ENCODE assay signal across 9 cellular contexts in the genomic region with DNA sequence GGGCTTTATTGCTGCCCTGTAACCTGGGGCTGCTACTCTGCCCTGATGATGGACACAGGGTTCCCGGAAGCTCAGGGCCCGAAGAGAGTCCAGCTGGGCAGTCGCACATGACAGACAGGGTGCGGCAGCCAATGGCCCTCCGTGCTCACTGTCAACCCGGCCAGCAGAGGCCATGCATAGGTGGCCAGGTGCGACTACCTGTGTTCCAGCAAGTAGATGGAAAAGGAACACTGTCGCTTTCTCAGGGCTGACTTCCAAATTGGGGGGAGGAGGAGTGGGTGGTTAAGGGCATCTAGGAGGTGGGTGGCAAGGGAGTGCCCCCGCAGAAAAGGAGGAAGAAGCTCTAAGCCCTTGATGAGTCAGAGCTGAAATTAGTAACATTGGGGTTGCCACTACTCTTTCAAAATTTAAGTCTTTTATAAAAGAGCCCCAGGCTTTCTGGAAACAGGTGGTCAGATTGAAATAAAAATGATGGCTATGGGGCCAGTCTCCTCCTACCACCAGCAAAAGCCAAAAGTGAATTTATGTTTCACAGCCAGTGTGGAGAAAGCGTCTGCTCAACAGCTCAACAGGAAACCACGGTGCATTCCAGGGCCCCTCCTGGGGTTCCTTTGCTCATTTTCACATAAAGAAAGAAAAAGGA. TPM values are rescaled to one million over a fixed set of nuclear protein-coding genes. Genes with fewer than 3 reads are reported as not detected.
DNase-seq lines count a peak whose midpoint lies in the region; ATAC-seq and TF ChIP-seq lines count a peak whose summit lies in the region.
"Had no signal": no experiment of that assay in that cellular context is flagged by ENCODE, and none has a peak within 500 bp of the region (broad histone marks: within the 10 kb centered on the region; RNA-seq: fewer than 3 reads in every experiment).

No MANE protein-coding gene starts in this region.

- DNase-seq in astrocyte of the cerebellum (ENCODE audit: low read depth) = peak; percentile 89
- DNase-seq in psoas muscle = no peak
- no peak for DNase-seq in NCI-H1105 (lab: John Stamatoyannopoulos, UW)
- DNase-seq in putamen (ENCODE audit: low spot score) = no peak
- no peak for DNase-seq in retina
- no peak for DNase-seq in NCI-H510A treated with DMSO at 0.1 percent for 48 hours (lab: John Stamatoyannopoulos, UW)
- DNase-seq: NCI-H2081 treated with DMSO at 0.1 percent for 48 hours had no signal

- 43 to 53% (median 53%) methylated on average over 11 of the region's 11 CpGs for WGBS in psoas muscle, 3 donors

- ATAC-seq in GM18511 (IDR thresholded peaks at IDR 0.05; ENCODE audit: unreplicated experiment) (peak; percentile 40), HG02870 (IDR thresholded peaks at IDR 0.05; ENCODE audit: unreplicated experiment) (peak; percentile 15), psoas muscle (peak in 3 of 4 donors; percentile 19 to 41 (median 25))

- H3K4me1 ChIP-seq in psoas muscle = peaks cover 40% of the 10 kb centered on the region

- H3K27ac ChIP-seq in psoas muscle = no peak overlapping the region

- no peaks in the 10 kb centered on the region for H3K36me3 ChIP-seq in psoas muscle (ENCODE audit: insufficient read depth in 1 of 2, low read depth in 1 of 2)

- TF ChIP-seq CTCF in astrocyte of the cerebellum (IDR thresholded peaks at IDR 0.05; ENCODE audit: low read depth, low read length, missing control alignments) = no peak
- no peak for TF ChIP-seq CTCF in psoas muscle (IDR thresholded peaks at IDR 0.05)

- no peak overlapping the region for H3K4me3 ChIP-seq in astrocyte of the cerebellum (ENCODE audit: low read depth, low read length)
- H3K4me3 ChIP-seq in psoas muscle = no peak overlapping the region

- H3K27me3 ChIP-seq in psoas muscle (ENCODE audit: insufficient read depth in 3 of 3, low read length in 2 of 3) = no peaks in the 10 kb centered on the region

- intact Hi-C loops in psoas muscle (cut with DNase I) = no loop called here

- H3K9me3 ChIP-seq in psoas muscle = no peaks in the 10 kb centered on the region

- in situ Hi-C loops in astrocyte of the cerebellum (cut with HindIII; ENCODE audit: low sequenced_read_pairs) = no loop called here

RNA-seq across cellular contexts. Expression of gene RAMACL, which starts 2.3 kb away (rescaled TPM):
- 1 to 10 TPM in 1 of 4 donors, under 1 TPM in 3; 0.17 to 1.3 (median 0.72) TPM for total RNA-seq in psoas muscle
- under 1 TPM; 0.25 to 0.48 (median 0.38) TPM for polyA plus RNA-seq in psoas muscle

RNA-seq across cellular contexts. Expression of gene RPS6KA2, which starts 38.2 kb away (rescaled TPM):
- total RNA-seq in psoas muscle = 10 to 100 TPM; 14.2 to 40.4 (median 28.4) TPM
- 10 to 100 TPM in 1 of 3 donors, 1 to 10 TPM in 2; 7.8 to 26.7 (median 8.0) TPM for polyA plus RNA-seq in psoas muscle
